Comparison of ENCODE assay signal across 9 cellular contexts in the genomic region with DNA sequence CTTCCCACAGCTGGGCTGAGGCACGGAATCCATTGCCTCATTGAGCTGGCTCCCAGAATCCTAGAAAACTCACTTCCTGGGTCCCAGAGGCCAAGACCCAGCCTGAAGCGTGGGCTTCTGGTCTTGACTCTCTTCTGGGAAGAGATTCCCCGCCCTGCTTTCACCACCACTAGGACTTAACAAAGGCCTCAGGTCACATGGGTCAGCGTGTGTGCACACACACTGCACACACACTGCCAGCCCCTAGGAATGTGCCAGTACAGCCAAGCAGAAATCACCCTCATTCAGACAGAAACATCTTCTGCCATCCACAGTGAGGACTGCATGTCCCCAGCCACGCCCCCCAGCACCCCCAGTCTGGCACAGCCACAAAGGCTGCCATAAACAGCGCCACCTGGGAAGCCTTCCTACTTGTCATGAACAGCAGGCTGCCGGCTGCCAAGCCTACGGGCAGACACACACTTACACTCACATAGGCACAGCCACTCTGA.
DNase-seq lines count a peak whose midpoint lies in the region; ATAC-seq and TF ChIP-seq lines count a peak whose summit lies in the region.
"Had no signal": no experiment of that assay in that cellular context is flagged by ENCODE, and none has a peak within 500 bp of the region (broad histone marks: within the 10 kb centered on the region; RNA-seq: fewer than 3 reads in every experiment).

No MANE protein-coding gene starts in this region.

- TF ChIP-seq CTCF in SK-N-SH (IDR thresholded peaks at IDR 0.05) (peak; percentile 24; the same call in 1 of the 2 replicates), ovary (IDR thresholded peaks at IDR 0.05) (no peak)

- H3K4me1 ChIP-seq in SK-N-SH (ENCODE audit: control insufficient read depth in 1 of 2, insufficient read depth in 2 of 2, low read depth in 1 of 2, low read length in 1 of 2) (peaks cover 10 to 25% of the 10 kb centered on the region in 2 experiments; a peak in 2 of 4 replicates), ovary (ENCODE audit: insufficient read depth) (peaks cover 23% of the 10 kb centered on the region)

- CTCF ChIA-PET in SK-N-SH (lab: Yijun Ruan, JAX) = interaction anchor here (0.7 to 3.9 kb wide), 9 partner anchors 9 to 144 kb away, joined by 3 to 11 read pairs (median 3); no protein-coding TSS in a partner anchor

- no peak overlapping the region for H2AFZ ChIP-seq in SK-N-SH (ENCODE audit: low read depth)

- intact Hi-C loops in ovary (cut with DNase I) = loop anchor here in 2 of 4 donors (5.0 to 10.0 kb wide), 2 partner anchors 35 to 1322 kb away; no protein-coding TSS in a partner anchor

- H3K9me3 ChIP-seq in SK-N-SH = no peaks in the 10 kb centered on the region
- H3K9me3 ChIP-seq in ovary = no peaks in the 10 kb centered on the region
- H3K9me3 ChIP-seq: SJSA1 had no signal

- peaks cover 45% of the 10 kb centered on the region for H4K20me1 ChIP-seq in SK-N-SH (ENCODE audit: insufficient read depth)

- ATAC-seq in GM18498 (IDR thresholded peaks at IDR 0.05; ENCODE audit: unreplicated experiment) = no peak
- ATAC-seq in HG02852 (IDR thresholded peaks at IDR 0.05; ENCODE audit: unreplicated experiment) = no peak

- H3K4me3 ChIP-seq in SK-N-SH (ENCODE audit: low read depth in 2 of 2, low read length in 1 of 2) (no peak overlapping the region; a peak in 1 of 4 replicates), ovary (no peak overlapping the region)
- H3K4me3 ChIP-seq: SJSA1 had no signal

- H3F3A ChIP-seq in SK-N-SH (replicated peaks; ENCODE audit: insufficient read depth) = peaks cover 9% of the 10 kb centered on the region

- 96% methylated on average over 4 of the region's 8 CpGs for WGBS in SK-N-SH (ENCODE audit: low lambda C conversion rate)
- 58 to 72% (median 61%) methylated on average over 8 of the region's 8 CpGs for WGBS in ovary, 3 donors

- TF ChIP-seq POLR2A in ovary (IDR thresholded peaks at IDR 0.05) = no peak

- peaks cover 14 to 42% of the 10 kb centered on the region in 2 experiments for H3K36me3 ChIP-seq in SK-N-SH (replicated peaks in 1 of 2; ENCODE audit: control insufficient read depth in 1 of 2, insufficient read depth in 2 of 2, low read length in 1 of 2)
- no peaks in the 10 kb centered on the region for H3K36me3 ChIP-seq in ovary

- H3K27ac ChIP-seq in SK-N-SH (ENCODE audit: low read depth in 2 of 2, low read length in 1 of 2) = peak overlapping the region; percentile 58 to 77; a peak in 3 of 4 replicates
- peak overlapping the region in 1 of 2 donors; percentile 8 for H3K27ac ChIP-seq in ovary
- H3K27ac ChIP-seq: SJSA1 had no signal

- no peaks in the 10 kb centered on the region for H3K27me3 ChIP-seq in SK-N-SH (ENCODE audit: insufficient read depth)
- no peaks in the 10 kb centered on the region for H3K27me3 ChIP-seq in ovary
- H3K27me3 ChIP-seq: SJSA1 had no signal

- H3K79me2 ChIP-seq in SK-N-SH (ENCODE audit: insufficient read depth) = peaks cover 15% of the 10 kb centered on the region

- H3K4me2 ChIP-seq in SK-N-SH = no peak overlapping the region

- no peak for TF ChIP-seq RAD21 in SK-N-SH (IDR thresholded peaks at IDR 0.05; ENCODE audit: low read length)

- POLR2A ChIA-PET in SK-N-SH (lab: Yijun Ruan, JAX) = no interaction called here

- DNase-seq in Daoy (ENCODE audit: low read depth) (peak; percentile 48), SK-N-SH (peak; percentile 58), globus pallidus (ENCODE audit: low spot score) (peak; percentile 63), ovary (peak in 3 of 5 donors; percentile 35 to 66 (median 62)), kidney glomerular epithelial cell (lab: John Stamatoyannopoulos, UW) (no peak), GOT3 (lab: John Stamatoyannopoulos, UW) (no peak)

- TF ChIP-seq EP300 in SK-N-SH (IDR thresholded peaks at IDR 0.05; ENCODE audit: borderline replicate concordance in 1 of 2, low read depth in 1 of 2, low read length in 1 of 2) = no peak
- TF ChIP-seq EP300 in ovary (IDR thresholded peaks at IDR 0.05) = no peak

- H3K9me2 ChIP-seq in SK-N-SH = no peaks in the 10 kb centered on the region

- no peak overlapping the region for H3K9ac ChIP-seq in SK-N-SH

TF ChIP-seq in SK-N-SH, 30 proteins besides CTCF, POLR2A, EP300 and RAD21:
- TF ChIP-seq TAF1 (IDR thresholded peaks at IDR 0.05; ENCODE audit: borderline replicate concordance, low read depth, low read length) (no peak), POLR2AphosphoS5 (IDR thresholded peaks at IDR 0.05; ENCODE audit: low read depth, low read length) (no peak)
- TF ChIP-seq, protein P1, sequence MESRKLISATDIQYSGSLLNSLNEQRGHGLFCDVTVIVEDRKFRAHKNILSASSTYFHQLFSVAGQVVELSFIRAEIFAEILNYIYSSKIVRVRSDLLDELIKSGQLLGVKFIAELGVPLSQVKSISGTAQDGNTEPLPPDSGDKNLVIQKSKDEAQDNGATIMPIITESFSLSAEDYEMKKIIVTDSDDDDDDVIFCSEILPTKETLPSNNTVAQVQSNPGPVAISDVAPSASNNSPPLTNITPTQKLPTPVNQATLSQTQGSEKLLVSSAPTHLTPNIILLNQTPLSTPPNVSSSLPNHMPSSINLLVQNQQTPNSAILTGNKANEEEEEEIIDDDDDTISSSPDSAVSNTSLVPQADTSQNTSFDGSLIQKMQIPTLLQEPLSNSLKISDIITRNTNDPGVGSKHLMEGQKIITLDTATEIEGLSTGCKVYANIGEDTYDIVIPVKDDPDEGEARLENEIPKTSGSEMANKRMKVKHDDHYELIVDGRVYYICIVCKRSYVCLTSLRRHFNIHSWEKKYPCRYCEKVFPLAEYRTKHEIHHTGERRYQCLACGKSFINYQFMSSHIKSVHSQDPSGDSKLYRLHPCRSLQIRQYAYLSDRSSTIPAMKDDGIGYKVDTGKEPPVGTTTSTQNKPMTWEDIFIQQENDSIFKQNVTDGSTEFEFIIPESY (IDR thresholded peaks at IDR 0.05; ENCODE audit: borderline replicate concordance, low read depth) = no peak

Comparison
In these comparisons a context has a peak if more than half of its experiments do, and no peak if none do; other contexts are left out.
1. DNase-seq: peak in Daoy (single experiment), SK-N-SH (single experiment), globus pallidus (single experiment) and ovary (3 of 5); none in kidney glomerular epithelial cell (single experiment) and GOT3 (single experiment).